ENCODE assay signal across 10 cellular contexts in genomic region chr11:46050065-46050464, GRCh38.
DNase-seq lines count a peak whose midpoint lies in the region; ATAC-seq, FAIRE-seq and TF ChIP-seq lines count a peak whose summit lies in the region.
"Had no signal": no experiment of that assay in that cellular context is flagged by ENCODE, and none has a peak within 500 bp of the region (broad histone marks: within the 10 kb centered on the region; RNA-seq: fewer than 3 reads in every experiment).

No MANE protein-coding gene starts in this region.

- H3K4me2 ChIP-seq in keratinocyte (ENCODE audit: control insufficient read depth, extremely low read depth, insufficient read depth, low read depth, low read length): peak overlapping the region; percentile 58

- no peak for TF ChIP-seq CTCF in brain microvascular endothelial cell (IDR thresholded peaks at IDR 0.05; ENCODE audit: low read depth, low read length, missing control alignments)
- TF ChIP-seq CTCF in keratinocyte (optimal IDR thresholded peaks at IDR 0.05 in 1 of 3, IDR thresholded peaks at IDR 0.05 in 1 of 3, conservative IDR thresholded peaks at IDR 0.05 in 1 of 3; ENCODE audit: extremely low read depth in 1 of 3, insufficient read depth in 2 of 3, low read length in 3 of 3): no peak

- H3K27ac ChIP-seq in brain microvascular endothelial cell (no peak overlapping the region), keratinocyte (ENCODE audit: control insufficient read depth, insufficient read depth, low read length) (peak overlapping the region; percentile 6), stomach smooth muscle (ENCODE audit: low read length) (peak overlapping the region; percentile 26)

- no peaks in the 10 kb centered on the region for H3K9me3 ChIP-seq in keratinocyte (ENCODE audit: control insufficient read depth, low read depth, low read length)
- H3K9me3 ChIP-seq in stomach smooth muscle (ENCODE audit: control insufficient read depth in 2 of 2, low read length in 2 of 2): no peaks in the 10 kb centered on the region

- ATAC-seq in GM21786 (IDR thresholded peaks at IDR 0.05; ENCODE audit: unreplicated experiment) (no peak), GM18520 (IDR thresholded peaks at IDR 0.05; ENCODE audit: unreplicated experiment) (no peak), GM21737 (IDR thresholded peaks at IDR 0.05; ENCODE audit: unreplicated experiment) (no peak)
- ATAC-seq: K562 had no signal

- dilution Hi-C loops in keratinocyte (cut with MboI; ENCODE audit: extremely low pct_ligation_motif_present, low sequenced_read_pairs): no loop called here

- H3K9ac ChIP-seq in keratinocyte (ENCODE audit: control insufficient read depth, extremely low read depth, insufficient read depth, low read length) (no peak overlapping the region), stomach smooth muscle (ENCODE audit: low read length in 2 of 2) (no peak overlapping the region)

- no peak overlapping the region for H2AFZ ChIP-seq in keratinocyte (ENCODE audit: control insufficient read depth, low read length)

- H3K4me1 ChIP-seq in keratinocyte (ENCODE audit: control insufficient read depth, extremely low read depth, insufficient read depth, low read length): peaks cover 20% of the 10 kb centered on the region
- peaks cover 6% of the 10 kb centered on the region for H3K4me1 ChIP-seq in stomach smooth muscle (ENCODE audit: control insufficient read depth, insufficient read depth, low read length)

- H3K79me2 ChIP-seq in keratinocyte (ENCODE audit: control insufficient read depth, insufficient read depth, low read length): no peaks in the 10 kb centered on the region

- H3K36me3 ChIP-seq in brain microvascular endothelial cell (replicated peaks) (no peaks in the 10 kb centered on the region), keratinocyte (ENCODE audit: control insufficient read depth in 2 of 2, extremely low read depth in 1 of 2, insufficient read depth in 2 of 2, low read length in 2 of 2) (peaks cover 0 to 1% of the 10 kb centered on the region in 2 experiments), stomach smooth muscle (ENCODE audit: control insufficient read depth in 2 of 2, insufficient read depth in 2 of 2, low read length in 2 of 2) (no peaks in the 10 kb centered on the region)

- FAIRE-seq in keratinocyte (lab: Jason Lieb, UNC): peak; percentile 90
- FAIRE-seq: colon, K562 had no signal

- in situ Hi-C loops in brain microvascular endothelial cell (cut with HindIII; ENCODE audit: low pct_ligation_motif_present, low sequenced_read_pairs): no loop called here

- DNase-seq in HK-2 (ENCODE audit: unreplicated experiment) (peak; percentile 29), brain microvascular endothelial cell (peak; percentile 71), keratinocyte (ENCODE audit: low read depth, low spot score) (peak; percentile 26)
- DNase-seq in effector CD4-positive, alpha-beta T cell: no peak

- no peaks in the 10 kb centered on the region for H3K9me1 ChIP-seq in keratinocyte (ENCODE audit: control insufficient read depth, extremely low read depth, insufficient read depth, low read length)

- H3K4me3 ChIP-seq in brain microvascular endothelial cell (ENCODE audit: low read depth, low read length) (no peak overlapping the region), keratinocyte (ENCODE audit: control insufficient read depth in 2 of 3, extremely low read depth in 1 of 3, insufficient read depth in 2 of 3, low read depth in 1 of 3, low read length in 3 of 3) (no peak overlapping the region), stomach smooth muscle (ENCODE audit: low read length in 2 of 2) (no peak overlapping the region)
- H3K4me3 ChIP-seq: K562 had no signal

- H3K27me3 ChIP-seq in brain microvascular endothelial cell (replicated peaks): no peaks in the 10 kb centered on the region
- no peaks in the 10 kb centered on the region for H3K27me3 ChIP-seq in keratinocyte (ENCODE audit: control insufficient read depth, extremely low read depth, insufficient read depth, low read length)
- H3K27me3 ChIP-seq in stomach smooth muscle (ENCODE audit: control insufficient read depth in 1 of 2, insufficient read depth in 2 of 2, low read length in 2 of 2): no peaks in the 10 kb centered on the region

- H4K20me1 ChIP-seq in keratinocyte (ENCODE audit: control insufficient read depth, extremely low read depth, insufficient read depth, low read length): no peaks in the 10 kb centered on the region
